Comparison of ENCODE assay signal across 28 cellular contexts in the genomic region with DNA sequence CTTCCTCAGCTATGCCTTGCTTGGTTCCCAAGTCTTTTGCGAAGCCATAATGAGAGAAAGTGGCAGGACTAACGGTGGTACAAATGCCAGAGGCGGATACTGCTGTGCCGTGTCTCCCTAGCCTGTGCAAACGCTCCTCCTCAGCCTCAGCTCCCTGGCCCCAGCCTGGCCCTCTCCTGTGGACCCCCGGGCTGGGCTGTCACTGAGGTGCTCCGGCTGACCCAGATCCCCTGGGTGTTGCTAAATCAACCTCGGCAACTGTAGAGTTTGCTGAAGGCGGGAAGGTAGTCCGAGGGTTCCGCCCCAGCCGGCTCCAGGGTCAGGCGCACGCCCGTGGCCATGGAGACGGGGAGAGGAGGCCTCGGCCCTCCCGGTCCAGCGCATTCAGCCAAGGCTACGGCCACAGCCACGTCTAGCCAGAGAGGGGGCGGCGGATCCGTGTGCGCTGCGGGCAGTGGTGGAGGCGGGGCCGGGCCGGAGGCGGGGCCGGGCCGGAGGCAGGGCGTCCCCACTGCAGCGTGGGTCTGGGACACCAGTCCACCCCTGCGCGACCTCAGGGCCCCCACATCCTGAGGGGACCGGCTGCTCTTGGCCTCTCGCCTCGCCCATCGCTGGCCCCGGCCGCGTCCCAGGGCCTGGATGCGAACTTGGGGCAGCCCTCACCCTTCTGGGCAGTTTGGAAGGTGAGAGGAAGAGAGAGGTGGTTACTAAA. TPM values are rescaled to one million over a fixed set of nuclear protein-coding genes. Genes with fewer than 3 reads are reported as not detected.
A peak's percentile ranks its signal among the peaks of the same experiment; 100 is the strongest.
DNase-seq lines count a peak whose midpoint lies in the region; ATAC-seq and TF ChIP-seq lines count a peak whose summit lies in the region.
"Had no signal": no experiment of that assay in that cellular context is flagged by ENCODE, and none has a peak within 500 bp of the region (broad histone marks: within the 10 kb centered on the region; RNA-seq: fewer than 3 reads in every experiment).

No MANE protein-coding gene starts in this region.

- H3K27ac ChIP-seq in right atrium auricular region (peak overlapping the region in 1 of 2 donors; percentile 20), aorta (ENCODE audit: low read depth in 1 of 2, low read length in 2 of 2) (no peak overlapping the region), Karpas-422 (ENCODE audit: low read length) (no peak overlapping the region)
- H3K27ac ChIP-seq: SJSA1 had no signal

- H3K9ac ChIP-seq in Karpas-422 (ENCODE audit: low read length) = no peak overlapping the region

- H4K20me1 ChIP-seq in Karpas-422 (ENCODE audit: insufficient read depth, low read depth, low read length) = no peaks in the 10 kb centered on the region

- no peaks in the 10 kb centered on the region for H3K79me2 ChIP-seq in Karpas-422 (ENCODE audit: low read length)

- no peak overlapping the region for H3K4me2 ChIP-seq in Karpas-422 (ENCODE audit: low read depth, low read length, poor library complexity, severe bottlenecking)

- no peak overlapping the region for H2AFZ ChIP-seq in Karpas-422 (ENCODE audit: low read length)

- ATAC-seq in Right ventricle myocardium inferior (peak; percentile 62), sciatic nerve (peak; percentile 72), aorta (ENCODE audit: low FRiP score) (peak; percentile 83), GM21825 (IDR thresholded peaks at IDR 0.05; ENCODE audit: unreplicated experiment) (no peak)
- ATAC-seq: activated T-cell treated with anti-CD3 and anti-CD28 coated beads, Interleukin-2, amount 50 U/mL, for 72 hours; GM12878 had no signal

- DNase-seq in Right ventricle myocardium inferior (ENCODE audit: missing footprints) (no peak), right atrium auricular region (ENCODE audit: low spot score) (no peak), left kidney (ENCODE audit: low read depth, low spot score) (peak; percentile 79), sciatic nerve (ENCODE audit: low spot score) (no peak), aorta (peak in 1 of 2 donors; percentile 69), Karpas-422 (no peak), COLO829 (ENCODE audit: low spot score) (no peak)
- DNase-seq: activated CD4-positive, alpha-beta T cell treated with anti-CD3 and anti-CD28 coated beads, Interleukin-2, amount 50 U/mL, for 4 hours; activated CD4-positive, CD25-positive, alpha-beta regulatory T cell; activated naive CD4-positive, alpha-beta T cell treated with anti-CD3 and anti-CD28 coated beads for 36 hours; activated T-cell treated with anti-CD3 and anti-CD28 coated beads, Interleukin-2, amount 50 U/mL, for 72 hours; AML-193; CD4-positive, alpha-beta T cell; effector CD4-positive, alpha-beta T cell; EL; glutamatergic neuron; IMR-90; kidney glomerular epithelial cell; mesenchymal stem cell; NCI-H1092; NCI-H187 treated with DMSO at 0.1 percent for 48 hours; NCI-H526; substantia nigra; T-helper 1 cell had no signal

- intact Hi-C loops in Right ventricle myocardium inferior (cut with DNase I) (no loop called here), sciatic nerve (cut with DNase I) (no loop called here), aorta (cut with DNase I) (no loop called here)

- H3K9me2 ChIP-seq in Karpas-422 (replicated peaks; ENCODE audit: insufficient read depth, low read length) = no peaks in the 10 kb centered on the region

- TF ChIP-seq CTCF in right atrium auricular region (IDR thresholded peaks at IDR 0.05) = no peak

- WGBS in aorta, 2 donors = 25 to 26% methylated on average over 40 to 44 of the region's 44 CpGs

- H3K4me1 ChIP-seq in right atrium auricular region = peaks cover 0 to 1% of the 10 kb centered on the region in 2 donors
- no peaks in the 10 kb centered on the region for H3K4me1 ChIP-seq in aorta (ENCODE audit: control insufficient read depth in 1 of 2, insufficient read depth in 2 of 2, low read length in 2 of 2)
- no peaks in the 10 kb centered on the region for H3K4me1 ChIP-seq in Karpas-422 (ENCODE audit: low read length)
- H3K4me1 ChIP-seq: SJSA1 had no signal

- H3K27me3 ChIP-seq in right atrium auricular region (no peaks in the 10 kb centered on the region), aorta (ENCODE audit: control insufficient read depth in 1 of 2, insufficient read depth in 2 of 2, low read length in 1 of 2) (no peaks in the 10 kb centered on the region), Karpas-422 (ENCODE audit: low read length) (no peaks in the 10 kb centered on the region)
- H3K27me3 ChIP-seq: SJSA1 had no signal

- H3K36me3 ChIP-seq in right atrium auricular region (no peaks in the 10 kb centered on the region), aorta (ENCODE audit: control insufficient read depth in 1 of 2, insufficient read depth in 2 of 2, low read length in 1 of 2) (no peaks in the 10 kb centered on the region), Karpas-422 (ENCODE audit: insufficient read depth, low read length) (no peaks in the 10 kb centered on the region)
- H3K36me3 ChIP-seq: SJSA1 had no signal

- no peaks in the 10 kb centered on the region for H3K9me3 ChIP-seq in right atrium auricular region
- H3K9me3 ChIP-seq in aorta (ENCODE audit: control insufficient read depth, low read length) = no peaks in the 10 kb centered on the region
- H3K9me3 ChIP-seq in Karpas-422 (ENCODE audit: low read length) = peaks cover 12% of the 10 kb centered on the region; the same call in 1 of the 2 replicates

- H3K4me3 ChIP-seq in right atrium auricular region (peak overlapping the region in 1 of 2 donors; percentile 21), aorta (ENCODE audit: low read length in 2 of 2) (no peak overlapping the region), Karpas-422 (ENCODE audit: low read length) (no peak overlapping the region)
- H3K4me3 ChIP-seq: GM12878, SJSA1 had no signal

RNA-seq across cellular contexts. Expression of a gene that starts 16.4 kb away (rescaled TPM):
- total RNA-seq in Right ventricle myocardium inferior (0.16 TPM), right atrium auricular region (under 1 TPM; 0.08 to 0.19 TPM), sciatic nerve (0.62 TPM), aorta (under 1 TPM; 0.36 to 0.51 TPM)
- not detected for polyA plus RNA-seq in aorta
- not detected in 2 replicates for total RNA-seq in Karpas-422 (2014; rRNA removed; shearing (Covaris generic); ENCODE audit: low replicate concordance)
- total RNA-seq: GM12878, myocyte, SJSA1 had no signal
- polyA plus RNA-seq: GM12878 had no signal
